ENCODE assay signal across 18 cellular contexts in the genomic region with DNA sequence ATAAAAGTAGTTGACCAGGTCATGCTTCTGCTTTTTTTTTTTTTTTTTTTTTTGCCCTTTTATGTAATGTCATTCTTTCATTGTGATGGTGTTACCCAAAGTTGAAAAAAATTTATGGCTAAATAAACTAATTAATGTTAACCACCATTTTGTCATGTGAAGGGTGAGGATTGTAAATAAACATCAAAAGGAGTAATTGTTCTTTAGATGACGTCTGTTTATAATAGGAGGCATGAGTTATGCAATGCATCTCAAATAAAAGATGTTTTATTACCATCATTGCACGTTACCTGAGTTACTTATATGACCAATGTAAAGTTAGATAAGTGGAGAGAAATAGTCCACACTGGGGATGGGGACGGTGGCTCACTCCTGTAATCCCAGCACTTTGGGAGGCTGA.
"Had no signal": no experiment of that assay in that cellular context is flagged by ENCODE, and none has a peak within 500 bp of the region (broad histone marks: within the 10 kb centered on the region; RNA-seq: fewer than 3 reads in every experiment).

No MANE protein-coding gene starts in this region.

- H3K36me3 ChIP-seq: brain microvascular endothelial cell, gastrocnemius medialis, heart left ventricle, left ventricle myocardium inferior, thoracic aorta had no signal

- H3K4me1 ChIP-seq: gastrocnemius medialis, heart left ventricle, left ventricle myocardium inferior had no signal

- H3K27me3 ChIP-seq: brain microvascular endothelial cell, gastrocnemius medialis, heart left ventricle had no signal

- H3K4me3 ChIP-seq: gastrocnemius medialis, heart left ventricle, left ventricle myocardium inferior, thoracic aorta had no signal

- H3K9me3 ChIP-seq: gastrocnemius medialis, heart left ventricle, left ventricle myocardium inferior, thoracic aorta had no signal

- H3K27ac ChIP-seq: brain microvascular endothelial cell, gastrocnemius medialis, heart left ventricle, left ventricle myocardium inferior, thoracic aorta had no signal

- ATAC-seq: activated CD8-positive, alpha-beta T cell treated with anti-CD3 and anti-CD28 coated beads, Interleukin-2, amount 10 ng/mL, durations not matched to agents 7 days and 5 days; activated naive CD8-positive, alpha-beta T cell treated with anti-CD3 and anti-CD28 coated beads, Interleukin-2, amount 50 U/mL, for 24 hours; gastrocnemius medialis; heart left ventricle; stimulated activated naive B cell treated with anti-CD40 and anti-IgM and Interleukin-4, amounts not matched to agents 10 μg/mL and 1 μg/mL and 100 μg/mL, for 72 hours had no signal

- DNase-seq: activated CD4-positive, alpha-beta T cell treated with anti-CD3 and anti-CD28 coated beads, Interleukin-2, amount 10 ng/mL, durations not matched to agents 7 days and 5 days; activated CD8-positive, alpha-beta T cell treated with anti-CD3 and anti-CD28 coated beads, Interleukin-2, amount 10 ng/mL, durations not matched to agents 7 days and 5 days; activated naive CD4-positive, alpha-beta T cell treated with anti-CD3 and anti-CD28 coated beads for 36 hours; activated naive CD8-positive, alpha-beta T cell treated with anti-CD3 and anti-CD28 coated beads, Interleukin-2, amount 50 U/mL, for 24 hours; activated T-cell treated with anti-CD3 and anti-CD28 coated beads, Interleukin-2, amount 50 U/mL, for 24 hours; anterior cingulate cortex; brain microvascular endothelial cell; cortex of kidney; gastrocnemius medialis; heart left ventricle; left ventricle myocardium inferior; mammary epithelial cell; midbrain; nephron progenitor cell; nucleus accumbens; retina; stimulated activated naive B cell treated with anti-CD40 and anti-IgM and Interleukin-4, amounts not matched to agents 10 μg/mL and 1 μg/mL and 100 μg/mL, for 72 hours had no signal
